Comparison of ENCODE assay signal across 2 cellular contexts in genomic region chr17:81499601-81499970, GRCh38.
TF ChIP-seq lines count a peak whose summit lies in the region.

No MANE protein-coding gene starts in this region.

TF ChIP-seq in SK-N-SH, 30 proteins besides CTCF, POLR2A, EP300 and RAD21:
- no peak for TF ChIP-seq TEAD4 (IDR thresholded peaks at IDR 0.05; ENCODE audit: borderline replicate concordance, insufficient read depth)
- TF ChIP-seq, protein P1, sequence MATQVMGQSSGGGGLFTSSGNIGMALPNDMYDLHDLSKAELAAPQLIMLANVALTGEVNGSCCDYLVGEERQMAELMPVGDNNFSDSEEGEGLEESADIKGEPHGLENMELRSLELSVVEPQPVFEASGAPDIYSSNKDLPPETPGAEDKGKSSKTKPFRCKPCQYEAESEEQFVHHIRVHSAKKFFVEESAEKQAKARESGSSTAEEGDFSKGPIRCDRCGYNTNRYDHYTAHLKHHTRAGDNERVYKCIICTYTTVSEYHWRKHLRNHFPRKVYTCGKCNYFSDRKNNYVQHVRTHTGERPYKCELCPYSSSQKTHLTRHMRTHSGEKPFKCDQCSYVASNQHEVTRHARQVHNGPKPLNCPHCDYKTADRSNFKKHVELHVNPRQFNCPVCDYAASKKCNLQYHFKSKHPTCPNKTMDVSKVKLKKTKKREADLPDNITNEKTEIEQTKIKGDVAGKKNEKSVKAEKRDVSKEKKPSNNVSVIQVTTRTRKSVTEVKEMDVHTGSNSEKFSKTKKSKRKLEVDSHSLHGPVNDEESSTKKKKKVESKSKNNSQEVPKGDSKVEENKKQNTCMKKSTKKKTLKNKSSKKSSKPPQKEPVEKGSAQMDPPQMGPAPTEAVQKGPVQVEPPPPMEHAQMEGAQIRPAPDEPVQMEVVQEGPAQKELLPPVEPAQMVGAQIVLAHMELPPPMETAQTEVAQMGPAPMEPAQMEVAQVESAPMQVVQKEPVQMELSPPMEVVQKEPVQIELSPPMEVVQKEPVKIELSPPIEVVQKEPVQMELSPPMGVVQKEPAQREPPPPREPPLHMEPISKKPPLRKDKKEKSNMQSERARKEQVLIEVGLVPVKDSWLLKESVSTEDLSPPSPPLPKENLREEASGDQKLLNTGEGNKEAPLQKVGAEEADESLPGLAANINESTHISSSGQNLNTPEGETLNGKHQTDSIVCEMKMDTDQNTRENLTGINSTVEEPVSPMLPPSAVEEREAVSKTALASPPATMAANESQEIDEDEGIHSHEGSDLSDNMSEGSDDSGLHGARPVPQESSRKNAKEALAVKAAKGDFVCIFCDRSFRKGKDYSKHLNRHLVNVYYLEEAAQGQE (IDR thresholded peaks at IDR 0.05; ENCODE audit: low read depth, low read length) = no peak
- TF ChIP-seq EZH2phosphoT487 (IDR thresholded peaks at IDR 0.05; ENCODE audit: borderline replicate concordance, low read depth) = no peak
- no peak for TF ChIP-seq YY1 (IDR thresholded peaks at IDR 0.05; ENCODE audit: low read depth)
- no peak for TF ChIP-seq PBX3 (IDR thresholded peaks at IDR 0.05)
- TF ChIP-seq TAF1 (IDR thresholded peaks at IDR 0.05; ENCODE audit: borderline replicate concordance, low read depth, low read length) = no peak
- TF ChIP-seq RFX5 (IDR thresholded peaks at IDR 0.05; ENCODE audit: low read length) = no peak
- TF ChIP-seq, protein P2, sequence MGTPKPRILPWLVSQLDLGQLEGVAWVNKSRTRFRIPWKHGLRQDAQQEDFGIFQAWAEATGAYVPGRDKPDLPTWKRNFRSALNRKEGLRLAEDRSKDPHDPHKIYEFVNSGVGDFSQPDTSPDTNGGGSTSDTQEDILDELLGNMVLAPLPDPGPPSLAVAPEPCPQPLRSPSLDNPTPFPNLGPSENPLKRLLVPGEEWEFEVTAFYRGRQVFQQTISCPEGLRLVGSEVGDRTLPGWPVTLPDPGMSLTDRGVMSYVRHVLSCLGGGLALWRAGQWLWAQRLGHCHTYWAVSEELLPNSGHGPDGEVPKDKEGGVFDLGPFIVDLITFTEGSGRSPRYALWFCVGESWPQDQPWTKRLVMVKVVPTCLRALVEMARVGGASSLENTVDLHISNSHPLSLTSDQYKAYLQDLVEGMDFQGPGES (IDR thresholded peaks at IDR 0.05; ENCODE audit: low read depth, low read length) = no peak
- no peak for TF ChIP-seq MXI1 (IDR thresholded peaks at IDR 0.05; ENCODE audit: low read depth, low read length)

TF ChIP-seq in SK-N-SH treated with all-trans-retinoic acid at 6 μM for 48 hours, 23 proteins besides CTCF, POLR2A, EP300 and RAD21:
- TF ChIP-seq ISL1 (CRISPR knock-in tag; IDR thresholded peaks at IDR 0.05) (no peak), POU6F1 (CRISPR knock-in tag; IDR thresholded peaks at IDR 0.05; ENCODE audit: borderline replicate concordance, low read depth) (no peak), ESRRG (CRISPR knock-in tag; IDR thresholded peaks at IDR 0.05) (no peak), PPARA (CRISPR knock-in tag; IDR thresholded peaks at IDR 0.05; ENCODE audit: borderline replicate concordance) (no peak), CREB5 (CRISPR knock-in tag; IDR thresholded peaks at IDR 0.05; ENCODE audit: low read depth) (no peak), ZNF70 (CRISPR knock-in tag; IDR thresholded peaks at IDR 0.05) (no peak), ZNF8 (CRISPR knock-in tag; IDR thresholded peaks at IDR 0.05) (no peak), ZC3H10 (CRISPR knock-in tag; IDR thresholded peaks at IDR 0.05) (no peak), CSRNP3 (CRISPR knock-in tag; IDR thresholded peaks at IDR 0.05) (no peak), CSDC2 (CRISPR knock-in tag; IDR thresholded peaks at IDR 0.05) (no peak), TSHZ2 (CRISPR knock-in tag; IDR thresholded peaks at IDR 0.05) (no peak), GLIS3 (CRISPR knock-in tag; IDR thresholded peaks at IDR 0.05) (no peak)
